In genomic region chr17:57620576-57620975, GRCh38 we compare ENCODE assay signal across 16 cellular contexts.
"Had no signal": no experiment of that assay in that cellular context is flagged by ENCODE, and none has a peak within 500 bp of the region (broad histone marks: within the 10 kb centered on the region; RNA-seq: fewer than 3 reads in every experiment).

No MANE protein-coding gene starts in this region.

- H3K4me3 ChIP-seq: heart left ventricle, psoas muscle, uterus had no signal

- ATAC-seq: esophagus mucosa, heart left ventricle, psoas muscle, sciatic nerve had no signal

- H3K9me3 ChIP-seq: psoas muscle, uterus had no signal

- DNase-seq: effector memory CD4-positive, alpha-beta T cell; heart left ventricle; hippocampal formation; kidney glomerular epithelial cell; mesendoderm; occipital lobe; retina; stimulated activated CD4-positive, alpha-beta T cell treated with anti-CD3 and anti-CD28 coated beads, Interleukin-12 subunit alpha, Interleukin-12 subunit beta, amount 100 ng/mL, for 4 hours; stimulated activated naive CD4-positive, alpha-beta T cell treated with Interleukin-2 at 50 U/mL for 16 hours; uterus had no signal

- H3K27me3 Mint-ChIP-seq: type B pancreatic cell had no signal

- H3K27ac ChIP-seq: heart left ventricle, psoas muscle, uterus had no signal

- H3K27ac Mint-ChIP-seq: nephron, type B pancreatic cell had no signal

- H2AFZ ChIP-seq: parathyroid adenoma had no signal

- H3K9me3 Mint-ChIP-seq: type B pancreatic cell had no signal

- H3K27me3 ChIP-seq: heart left ventricle, uterus had no signal

- H3K4me3 Mint-ChIP-seq: nephron, type B pancreatic cell had no signal

- H3K4me1 ChIP-seq: uterus had no signal

- H3K9ac ChIP-seq: parathyroid adenoma had no signal
